ENCODE assay signal across 1 cellular context in genomic region chr20:25035924-25036323, GRCh38.
TF ChIP-seq lines count a peak whose summit lies in the region.

No MANE protein-coding gene starts in this region.

TF ChIP-seq in WTC11, 78 proteins besides CTCF, POLR2A, EP300 and RAD21 (continued from another document):
- TF ChIP-seq USF2 (CRISPR knock-in tag; IDR thresholded peaks at IDR 0.05) (no peak), TP53 (CRISPR knock-in tag; IDR thresholded peaks at IDR 0.05) (no peak), ZNF671 (CRISPR knock-in tag; IDR thresholded peaks at IDR 0.05) (no peak), EMX1 (CRISPR knock-in tag; IDR thresholded peaks at IDR 0.05) (no peak), HMGA2 (CRISPR knock-in tag; IDR thresholded peaks at IDR 0.05) (no peak), SP1 (CRISPR knock-in tag; conservative IDR thresholded peaks at IDR 0.05) (no peak), GTF2I (CRISPR knock-in tag; conservative IDR thresholded peaks at IDR 0.05) (no peak), ZNF263 (CRISPR knock-in tag; IDR thresholded peaks at IDR 0.05; ENCODE audit: low read depth) (no peak), ATF1 (CRISPR knock-in tag; IDR thresholded peaks at IDR 0.05) (no peak), KAT7 (CRISPR knock-in tag; IDR thresholded peaks at IDR 0.05; ENCODE audit: borderline replicate concordance) (no peak), RORB (CRISPR knock-in tag; IDR thresholded peaks at IDR 0.05) (no peak)
- TF ChIP-seq, protein P1, sequence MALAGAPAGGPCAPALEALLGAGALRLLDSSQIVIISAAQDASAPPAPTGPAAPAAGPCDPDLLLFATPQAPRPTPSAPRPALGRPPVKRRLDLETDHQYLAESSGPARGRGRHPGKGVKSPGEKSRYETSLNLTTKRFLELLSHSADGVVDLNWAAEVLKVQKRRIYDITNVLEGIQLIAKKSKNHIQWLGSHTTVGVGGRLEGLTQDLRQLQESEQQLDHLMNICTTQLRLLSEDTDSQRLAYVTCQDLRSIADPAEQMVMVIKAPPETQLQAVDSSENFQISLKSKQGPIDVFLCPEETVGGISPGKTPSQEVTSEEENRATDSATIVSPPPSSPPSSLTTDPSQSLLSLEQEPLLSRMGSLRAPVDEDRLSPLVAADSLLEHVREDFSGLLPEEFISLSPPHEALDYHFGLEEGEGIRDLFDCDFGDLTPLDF (CRISPR knock-in tag; IDR thresholded peaks at IDR 0.05), result no peak
